ENCODE assay signal across 1 cellular context in the genomic region with DNA sequence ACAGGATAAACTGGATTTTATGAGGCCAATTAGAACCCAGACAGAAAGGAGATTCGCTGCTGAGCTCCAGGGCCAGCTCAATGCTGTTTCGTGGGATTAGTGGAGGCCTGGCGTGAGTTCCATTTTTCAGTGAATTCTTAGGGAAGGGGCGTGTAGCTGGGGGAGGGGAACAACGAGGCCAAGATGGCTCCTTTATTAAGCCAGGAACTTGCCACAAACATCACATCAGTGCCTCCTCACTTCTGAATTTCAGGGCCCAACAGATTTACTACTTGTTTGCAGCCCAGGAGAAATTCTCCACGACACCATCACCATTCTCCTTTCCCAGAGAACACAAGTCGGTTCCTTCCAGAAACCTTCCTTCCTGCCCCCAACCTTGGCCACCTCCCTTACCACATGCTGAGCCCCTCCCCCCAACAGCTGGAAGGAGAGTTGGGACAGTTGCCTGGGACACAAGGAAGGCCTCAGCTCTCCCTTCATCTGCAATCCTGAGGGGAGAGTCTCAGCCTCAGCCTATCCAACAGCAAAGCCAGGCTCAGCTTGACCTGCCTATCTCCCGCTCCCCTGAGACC.
TF ChIP-seq lines count a peak whose summit lies in the region.

No MANE protein-coding gene starts in this region.

TF ChIP-seq in WTC11, 78 proteins besides CTCF, POLR2A, EP300 and RAD21 (continued from another document and continues in another):
- no peak for TF ChIP-seq HMGXB4 (CRISPR knock-in tag; IDR thresholded peaks at IDR 0.05)
- peak; percentile 33; the same call in 1 of the 2 replicates for TF ChIP-seq USF1 (CRISPR knock-in tag; IDR thresholded peaks at IDR 0.05)
- TF ChIP-seq CBFB (CRISPR knock-in tag; IDR thresholded peaks at IDR 0.05; ENCODE audit: low read depth): 0 out of 2 replicates have a peak, but pooled peaks have one; percentile 58
- no peak for TF ChIP-seq ZNF671 (CRISPR knock-in tag; IDR thresholded peaks at IDR 0.05)
- peak; percentile 79; the same call in 1 of the 2 replicates for TF ChIP-seq FOXP4 (CRISPR knock-in tag; IDR thresholded peaks at IDR 0.05)
- TF ChIP-seq, protein P1, sequence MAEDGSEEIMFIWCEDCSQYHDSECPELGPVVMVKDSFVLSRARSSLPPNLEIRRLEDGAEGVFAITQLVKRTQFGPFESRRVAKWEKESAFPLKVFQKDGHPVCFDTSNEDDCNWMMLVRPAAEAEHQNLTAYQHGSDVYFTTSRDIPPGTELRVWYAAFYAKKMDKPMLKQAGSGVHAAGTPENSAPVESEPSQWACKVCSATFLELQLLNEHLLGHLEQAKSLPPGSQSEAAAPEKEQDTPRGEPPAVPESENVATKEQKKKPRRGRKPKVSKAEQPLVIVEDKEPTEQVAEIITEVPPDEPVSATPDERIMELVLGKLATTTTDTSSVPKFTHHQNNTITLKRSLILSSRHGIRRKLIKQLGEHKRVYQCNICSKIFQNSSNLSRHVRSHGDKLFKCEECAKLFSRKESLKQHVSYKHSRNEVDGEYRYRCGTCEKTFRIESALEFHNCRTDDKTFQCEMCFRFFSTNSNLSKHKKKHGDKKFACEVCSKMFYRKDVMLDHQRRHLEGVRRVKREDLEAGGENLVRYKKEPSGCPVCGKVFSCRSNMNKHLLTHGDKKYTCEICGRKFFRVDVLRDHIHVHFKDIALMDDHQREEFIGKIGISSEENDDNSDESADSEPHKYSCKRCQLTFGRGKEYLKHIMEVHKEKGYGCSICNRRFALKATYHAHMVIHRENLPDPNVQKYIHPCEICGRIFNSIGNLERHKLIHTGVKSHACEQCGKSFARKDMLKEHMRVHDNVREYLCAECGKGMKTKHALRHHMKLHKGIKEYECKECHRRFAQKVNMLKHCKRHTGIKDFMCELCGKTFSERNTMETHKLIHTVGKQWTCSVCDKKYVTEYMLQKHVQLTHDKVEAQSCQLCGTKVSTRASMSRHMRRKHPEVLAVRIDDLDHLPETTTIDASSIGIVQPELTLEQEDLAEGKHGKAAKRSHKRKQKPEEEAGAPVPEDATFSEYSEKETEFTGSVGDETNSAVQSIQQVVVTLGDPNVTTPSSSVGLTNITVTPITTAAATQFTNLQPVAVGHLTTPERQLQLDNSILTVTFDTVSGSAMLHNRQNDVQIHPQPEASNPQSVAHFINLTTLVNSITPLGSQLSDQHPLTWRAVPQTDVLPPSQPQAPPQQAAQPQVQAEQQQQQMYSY (CRISPR knock-in tag; IDR thresholded peaks at IDR 0.05): no peak
- TF ChIP-seq SMAD3 (CRISPR knock-in tag; IDR thresholded peaks at IDR 0.05; ENCODE audit: borderline replicate concordance): peak; percentile 20; the same call in 1 of the 2 replicates
- TF ChIP-seq AFF4 (CRISPR knock-in tag; IDR thresholded peaks at IDR 0.05; ENCODE audit: borderline replicate concordance): no peak
- TF ChIP-seq ZBTB21 (CRISPR knock-in tag; IDR thresholded peaks at IDR 0.05; ENCODE audit: borderline replicate concordance): peak; percentile 83; the same call in 1 of the 2 replicates
- TF ChIP-seq, protein P2, sequence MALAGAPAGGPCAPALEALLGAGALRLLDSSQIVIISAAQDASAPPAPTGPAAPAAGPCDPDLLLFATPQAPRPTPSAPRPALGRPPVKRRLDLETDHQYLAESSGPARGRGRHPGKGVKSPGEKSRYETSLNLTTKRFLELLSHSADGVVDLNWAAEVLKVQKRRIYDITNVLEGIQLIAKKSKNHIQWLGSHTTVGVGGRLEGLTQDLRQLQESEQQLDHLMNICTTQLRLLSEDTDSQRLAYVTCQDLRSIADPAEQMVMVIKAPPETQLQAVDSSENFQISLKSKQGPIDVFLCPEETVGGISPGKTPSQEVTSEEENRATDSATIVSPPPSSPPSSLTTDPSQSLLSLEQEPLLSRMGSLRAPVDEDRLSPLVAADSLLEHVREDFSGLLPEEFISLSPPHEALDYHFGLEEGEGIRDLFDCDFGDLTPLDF (CRISPR knock-in tag; IDR thresholded peaks at IDR 0.05): no peak
- peak; percentile 99 for TF ChIP-seq ZNF281 (CRISPR knock-in tag; IDR thresholded peaks at IDR 0.05)
- TF ChIP-seq ZBTB43 (CRISPR knock-in tag; IDR thresholded peaks at IDR 0.05): peak; percentile 36; the same call in 1 of the 2 replicates
- TF ChIP-seq E2F5 (CRISPR knock-in tag; IDR thresholded peaks at IDR 0.05): no peak
- TF ChIP-seq EMX1 (CRISPR knock-in tag; IDR thresholded peaks at IDR 0.05): 0 out of 2 replicates have a peak, but pooled peaks have one; percentile 55
- TF ChIP-seq, protein P3, sequence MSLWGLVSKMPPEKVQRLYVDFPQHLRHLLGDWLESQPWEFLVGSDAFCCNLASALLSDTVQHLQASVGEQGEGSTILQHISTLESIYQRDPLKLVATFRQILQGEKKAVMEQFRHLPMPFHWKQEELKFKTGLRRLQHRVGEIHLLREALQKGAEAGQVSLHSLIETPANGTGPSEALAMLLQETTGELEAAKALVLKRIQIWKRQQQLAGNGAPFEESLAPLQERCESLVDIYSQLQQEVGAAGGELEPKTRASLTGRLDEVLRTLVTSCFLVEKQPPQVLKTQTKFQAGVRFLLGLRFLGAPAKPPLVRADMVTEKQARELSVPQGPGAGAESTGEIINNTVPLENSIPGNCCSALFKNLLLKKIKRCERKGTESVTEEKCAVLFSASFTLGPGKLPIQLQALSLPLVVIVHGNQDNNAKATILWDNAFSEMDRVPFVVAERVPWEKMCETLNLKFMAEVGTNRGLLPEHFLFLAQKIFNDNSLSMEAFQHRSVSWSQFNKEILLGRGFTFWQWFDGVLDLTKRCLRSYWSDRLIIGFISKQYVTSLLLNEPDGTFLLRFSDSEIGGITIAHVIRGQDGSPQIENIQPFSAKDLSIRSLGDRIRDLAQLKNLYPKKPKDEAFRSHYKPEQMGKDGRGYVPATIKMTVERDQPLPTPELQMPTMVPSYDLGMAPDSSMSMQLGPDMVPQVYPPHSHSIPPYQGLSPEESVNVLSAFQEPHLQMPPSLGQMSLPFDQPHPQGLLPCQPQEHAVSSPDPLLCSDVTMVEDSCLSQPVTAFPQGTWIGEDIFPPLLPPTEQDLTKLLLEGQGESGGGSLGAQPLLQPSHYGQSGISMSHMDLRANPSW (CRISPR knock-in tag; conservative IDR thresholded peaks at IDR 0.05; ENCODE audit: low read depth): 0 out of 2 replicates have a peak, but pooled peaks have one; percentile 88
- TF ChIP-seq MYBL2 (CRISPR knock-in tag; IDR thresholded peaks at IDR 0.05): 0 out of 2 replicates have a peak, but pooled peaks have one; percentile 38
- 0 out of 2 replicates have a peak, but pooled peaks have one; percentile 7 for TF ChIP-seq CREB1 (CRISPR knock-in tag; IDR thresholded peaks at IDR 0.05)
- peak; percentile 78 for TF ChIP-seq SP1 (CRISPR knock-in tag; conservative IDR thresholded peaks at IDR 0.05)
